In the genomic region with DNA sequence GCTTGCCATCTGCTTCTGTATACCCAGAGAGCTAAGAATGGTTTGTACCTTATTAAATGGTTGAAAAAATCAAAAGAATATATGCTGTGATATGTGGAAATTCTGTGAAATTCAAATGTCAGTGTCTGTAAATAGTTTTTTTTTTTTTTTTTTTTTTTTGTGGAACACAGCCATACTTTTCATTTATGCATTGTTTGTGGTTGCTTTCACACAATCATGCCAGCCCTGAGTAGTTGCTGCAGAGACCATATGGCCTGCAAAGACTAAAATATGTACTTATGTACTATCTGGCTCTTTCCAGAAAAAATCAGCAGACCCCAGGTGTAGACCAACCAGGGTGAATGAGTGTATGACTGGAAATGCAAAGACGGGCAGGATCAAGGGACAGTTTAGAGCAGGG, we compare ENCODE assay signal across 16 cellular contexts.
"Had no signal": no experiment of that assay in that cellular context is flagged by ENCODE, and none has a peak within 500 bp of the region (broad histone marks: within the 10 kb centered on the region; RNA-seq: fewer than 3 reads in every experiment).

No MANE protein-coding gene starts in this region.

- H3K27ac ChIP-seq: ascending aorta, tibial nerve had no signal

- H3K4me1 Mint-ChIP-seq: nephron had no signal

- H3K36me3 ChIP-seq: ascending aorta, heart left ventricle, tibial nerve had no signal

- H3K9me3 Mint-ChIP-seq: activated naive CD8-positive, alpha-beta T cell treated with anti-CD3 and anti-CD28 coated beads, Interleukin-2, amount 10 ng/mL, durations not matched to agents 7 days and 5 days; nephron; T-helper 2 cell treated with Interferon-gamma antibody and Interleukin-4, amounts not matched to agents 5 μg/mL and 100 μg/mL, for 36 hours had no signal

- H3K4me3 Mint-ChIP-seq: activated naive CD8-positive, alpha-beta T cell treated with anti-CD3 and anti-CD28 coated beads, Interleukin-2, amount 10 ng/mL, durations not matched to agents 7 days and 5 days; T-helper 2 cell treated with Interferon-gamma antibody and Interleukin-4, amounts not matched to agents 5 μg/mL and 100 μg/mL, for 36 hours had no signal

- H3K27me3 Mint-ChIP-seq: activated naive CD8-positive, alpha-beta T cell treated with anti-CD3 and anti-CD28 coated beads, Interleukin-2, amount 10 ng/mL, durations not matched to agents 7 days and 5 days had no signal

- H3K4me3 ChIP-seq: ascending aorta, heart left ventricle, mucosa of descending colon, skin epidermis, tibial nerve had no signal

- H3K27ac Mint-ChIP-seq: activated naive CD8-positive, alpha-beta T cell treated with anti-CD3 and anti-CD28 coated beads, Interleukin-2, amount 10 ng/mL, durations not matched to agents 7 days and 5 days had no signal

- ATAC-seq: activated CD4-positive, CD25-positive, alpha-beta regulatory T cell treated with anti-CD3 and anti-CD28 coated beads, Interleukin-2, amount 50 U/mL, for 24 hours; heart left ventricle; left lobe of liver; mucosa of descending colon had no signal

- H3K27me3 ChIP-seq: ascending aorta, heart left ventricle, tibial nerve had no signal

- H3K9me3 ChIP-seq: ascending aorta, heart left ventricle, mucosa of descending colon, tibial nerve had no signal

- DNase-seq: activated CD4-positive, alpha-beta T cell treated with anti-CD3 and anti-CD28 coated beads, Interleukin-2, amount 50 U/mL, for 48 hours; activated naive CD8-positive, alpha-beta T cell treated with anti-CD3 and anti-CD28 coated beads, Interleukin-2, amount 10 ng/mL, durations not matched to agents 7 days and 5 days; activated T-cell treated with anti-CD3 and anti-CD28 coated beads, Interleukin-2, amount 50 U/mL, for 48 hours; cortex of kidney; foreskin melanocyte; heart left ventricle; mammary epithelial cell; mucosa of descending colon; SHP77 treated with DMSO at 0.1 percent for 48 hours had no signal
